In genomic region chr3:155745795-155746550, GRCh38 we compare ENCODE assay signal across 8 cellular contexts. TPM values are rescaled to one million over a fixed set of nuclear protein-coding genes. Genes with fewer than 3 reads are reported as not detected.
DNase-seq lines count a peak whose midpoint lies in the region; FAIRE-seq and TF ChIP-seq lines count a peak whose summit lies in the region.

No MANE protein-coding gene starts in this region.

- H3K4me3 Mint-ChIP-seq in Calu3 (ENCODE audit: low read depth, unreplicated experiment) = peak overlapping the region; percentile 84

- peak overlapping the region; percentile 99 for H3K4me2 ChIP-seq in keratinocyte (ENCODE audit: control insufficient read depth, extremely low read depth, insufficient read depth, low read depth, low read length)

- no peak overlapping the region for H3K27ac ChIP-seq in keratinocyte (ENCODE audit: control insufficient read depth, insufficient read depth, low read length)
- H3K27ac ChIP-seq in tibial artery = peak overlapping the region; percentile 14 to 15

- H3K27me3 Mint-ChIP-seq in Calu3 (ENCODE audit: unreplicated experiment) = no peaks in the 10 kb centered on the region

- H3K27me3 ChIP-seq in keratinocyte (ENCODE audit: control insufficient read depth, extremely low read depth, insufficient read depth, low read length) (peaks cover 36% of the 10 kb centered on the region), tibial artery (peaks cover 0 to 16% of the 10 kb centered on the region in 2 donors)

- H3K36me3 ChIP-seq in keratinocyte (ENCODE audit: control insufficient read depth in 2 of 2, extremely low read depth in 1 of 2, insufficient read depth in 2 of 2, low read length in 2 of 2) = no peaks in the 10 kb centered on the region
- H3K36me3 ChIP-seq in tibial artery = no peaks in the 10 kb centered on the region

- TF ChIP-seq CTCF in Calu3 (IDR thresholded peaks at IDR 0.05; ENCODE audit: unreplicated experiment) = no peak
- no peak for TF ChIP-seq CTCF in keratinocyte (optimal IDR thresholded peaks at IDR 0.05 in 1 of 3, IDR thresholded peaks at IDR 0.05 in 1 of 3, conservative IDR thresholded peaks at IDR 0.05 in 1 of 3; ENCODE audit: extremely low read depth in 1 of 3, insufficient read depth in 2 of 3, low read length in 3 of 3)
- no peak for TF ChIP-seq CTCF in tibial artery (IDR thresholded peaks at IDR 0.05)
- TF ChIP-seq CTCF in D721Med (IDR thresholded peaks at IDR 0.05; ENCODE audit: insufficient read depth, missing control alignments) = no peak

- H3K4me1 Mint-ChIP-seq in Calu3 (ENCODE audit: low read depth, unreplicated experiment) = peaks cover 55% of the 10 kb centered on the region

- CTCF ChIA-PET in Calu3 (lab: Charles Lee) = interaction anchor here (0.8 to 1.9 kb wide), 3 partner anchors 8 to 108 kb away, joined by 3 to 5 read pairs (median 4); partner anchors contain the start of genes C3orf33 and SLC33A1

- no TSS peak for BruUV-seq in Calu3 (replicated peaks; lab: Mats Ljungman, UMichigan)

- DNase-seq in Calu3 (peak; percentile 43), NCI-H1436 treated with DMSO at 0.1 percent for 48 hours (lab: John Stamatoyannopoulos, UW) (peak; percentile 32), astrocyte of the hippocampus (ENCODE audit: low read depth, low spot score) (peak; percentile 76), keratinocyte (ENCODE audit: low read depth, low spot score) (no peak), tibial artery (no peak), D721Med (ENCODE audit: insufficient read length, low spot score) (no peak), NOMO-1 treated with DMSO at 0.1 percent for 48 hours (lab: John Stamatoyannopoulos, UW; ENCODE audit: unreplicated experiment) (no peak)
- no peak for DNase-seq in activated CD4-positive, alpha-beta T cell treated with anti-CD3 and anti-CD28 coated beads, Interleukin-2, amount 50 U/mL, for 4 hours

- peaks cover 24% of the 10 kb centered on the region for H3K36me3 Mint-ChIP-seq in Calu3 (ENCODE audit: insufficient read depth, unreplicated experiment)

- dilution Hi-C loops in keratinocyte (cut with MboI; ENCODE audit: extremely low pct_ligation_motif_present, low sequenced_read_pairs) = no loop called here

- no peaks in the 10 kb centered on the region for H3K9me1 ChIP-seq in keratinocyte (ENCODE audit: control insufficient read depth, extremely low read depth, insufficient read depth, low read length)

- no peaks in the 10 kb centered on the region for H3K79me2 ChIP-seq in keratinocyte (ENCODE audit: control insufficient read depth, insufficient read depth, low read length)

- H3K27ac Mint-ChIP-seq in Calu3 (ENCODE audit: unreplicated experiment) = no peak overlapping the region

- no peaks in the 10 kb centered on the region for H4K20me1 ChIP-seq in keratinocyte (ENCODE audit: control insufficient read depth, extremely low read depth, insufficient read depth, low read length)

- intact Hi-C loops in Calu3 (cut with micrococcal nuclease; ENCODE audit: unreplicated experiment) (no loop called here), tibial artery (cut with DNase I; ENCODE audit: low total_unique reads) (loop anchor here (5.0 kb wide), 1 partner anchor 1176 kb away; no protein-coding TSS in a partner anchor)

- FAIRE-seq in keratinocyte (lab: Jason Lieb, UNC) = no peak
- FAIRE-seq in D721Med (lab: Jason Lieb, UNC) = no peak

- H3K9me3 ChIP-seq in keratinocyte (ENCODE audit: control insufficient read depth, low read depth, low read length) = no peaks in the 10 kb centered on the region
- H3K9me3 ChIP-seq in tibial artery = no peaks in the 10 kb centered on the region

- H3K4me3 ChIP-seq in keratinocyte (ENCODE audit: control insufficient read depth in 2 of 3, extremely low read depth in 1 of 3, insufficient read depth in 2 of 3, low read depth in 1 of 3, low read length in 3 of 3) (peak overlapping the region in 1 of 3 experiments; percentile 30), tibial artery (peak overlapping the region; percentile 55 to 60)

- H3K9me3 Mint-ChIP-seq in Calu3 (ENCODE audit: low read depth, unreplicated experiment) = no peaks in the 10 kb centered on the region

- H3K9ac ChIP-seq in keratinocyte (ENCODE audit: control insufficient read depth, extremely low read depth, insufficient read depth, low read length) = no peak overlapping the region

- H2AFZ ChIP-seq in keratinocyte (ENCODE audit: control insufficient read depth, low read length) = no peak overlapping the region

- H3K4me1 ChIP-seq in keratinocyte (ENCODE audit: control insufficient read depth, extremely low read depth, insufficient read depth, low read length) (peaks cover 13% of the 10 kb centered on the region), tibial artery (peaks cover 0 to 29% (median 11%) of the 10 kb centered on the region in 4 donors)

RNA-seq across cellular contexts. Expression of gene PLCH1, which starts 1.1 kb away (rescaled TPM):
- 11.6 and 13.4 TPM in 2 replicates for total RNA-seq in Calu3 (2022)
- polyA plus RNA-seq in keratinocyte = 0.01 to 0.05 TPM (median 0.02 TPM) in 3 replicates
- polyA plus RNA-seq in keratinocyte (2011; ENCODE audit: low read depth) = not detected
- 0.01 and 0.05 TPM in 2 replicates for polyA plus RNA-seq in keratinocyte (2011; cell fraction: cytosol; rRNA removed)
- 0.01 and 0.18 TPM in 2 replicates for polyA plus RNA-seq in keratinocyte (2011; cell fraction: nucleus; rRNA removed)
- 0.03 TPM in 1 of 2 replicates, not detected in the other for polyA plus RNA-seq in keratinocyte (2012; ENCODE audit: low replicate concordance)
- polyA minus RNA-seq in keratinocyte = 0.03 to 0.22 TPM in 2 of 3 replicates, not detected in the other
- polyA minus RNA-seq in keratinocyte (2011; cell fraction: cytosol; rRNA and poly(A)+ RNA removed) = not detected
- 0.16 TPM in 1 of 2 replicates, not detected in the other for polyA minus RNA-seq in keratinocyte (2011; cell fraction: nucleus; rRNA and poly(A)+ RNA removed)

Comparison
In these comparisons a context has a peak if more than half of its experiments do, and no peak if none do; other contexts are left out.
1. DNase-seq: peak in Calu3 (single experiment), NCI-H1436 treated with DMSO at 0.1 percent for 48 hours (single experiment) and astrocyte of the hippocampus (single experiment); none in keratinocyte (single experiment), tibial artery (0 of 2), D721Med (single experiment), NOMO-1 treated with DMSO at 0.1 percent for 48 hours (single experiment) and activated CD4-positive, alpha-beta T cell treated with anti-CD3 and anti-CD28 coated beads, Interleukin-2, amount 50 U/mL, for 4 hours (0 of 2).